Comparison of ENCODE assay signal across 8 cellular contexts in genomic region chr1:43708006-43708412, GRCh38. TPM values are rescaled to one million over a fixed set of nuclear protein-coding genes. Genes with fewer than 3 reads are reported as not detected.
DNase-seq lines count a peak whose midpoint lies in the region; ATAC-seq and TF ChIP-seq lines count a peak whose summit lies in the region.

No MANE protein-coding gene starts in this region.

- H3K9me3 Mint-ChIP-seq in activated B cell treated with CpG ODN at 0.5 μM for 24 hours = no peaks in the 10 kb centered on the region
- H3K9me3 Mint-ChIP-seq in glutamatergic neuron (ENCODE audit: unreplicated experiment) = peaks cover 11% of the 10 kb centered on the region
- H3K9me3 Mint-ChIP-seq in stimulated activated effector memory CD8-positive, alpha-beta T cell treated with anti-CD3 and anti-CD28 coated beads, Interleukin-12 subunit alpha, Interleukin-12 subunit beta, amount 100 ng/mL, for 72 hours = no peaks in the 10 kb centered on the region

- no peaks in the 10 kb centered on the region for H3K27me3 ChIP-seq in right atrium auricular region

- H3K4me1 ChIP-seq in right atrium auricular region = peaks cover 0 to 22% of the 10 kb centered on the region in 2 donors

- peak overlapping the region; percentile 88 for H3K4me3 Mint-ChIP-seq in activated B cell treated with CpG ODN at 0.5 μM for 24 hours
- peak overlapping the region; percentile 92 for H3K4me3 Mint-ChIP-seq in glutamatergic neuron (ENCODE audit: unreplicated experiment)
- H3K4me3 Mint-ChIP-seq in stimulated activated effector memory CD8-positive, alpha-beta T cell treated with anti-CD3 and anti-CD28 coated beads, Interleukin-12 subunit alpha, Interleukin-12 subunit beta, amount 100 ng/mL, for 72 hours = peak overlapping the region; percentile 81

- H3K4me3 ChIP-seq in right atrium auricular region = peak overlapping the region; percentile 82 to 88

- ATAC-seq in activated B cell treated with CpG ODN at 0.5 μM for 24 hours (ENCODE audit: low read depth) = no peak
- ATAC-seq in stimulated activated effector memory CD8-positive, alpha-beta T cell treated with anti-CD3 and anti-CD28 coated beads, Interleukin-12 subunit alpha, Interleukin-12 subunit beta, amount 100 ng/mL, for 72 hours = no peak
- ATAC-seq in HG02759 (IDR thresholded peaks at IDR 0.05; ENCODE audit: unreplicated experiment) = no peak

- intact Hi-C loops in cardiac septum (cut with DNase I) (loop anchor here (5.0 kb wide), 2 partner anchors 56 to 239 kb away; partner anchors contain the start of genes IPO13 and KDM4A), activated B cell treated with CpG ODN at 0.5 μM for 24 hours (cut with micrococcal nuclease) (loop anchor here (5.0 to 10.0 kb wide), 4 partner anchors 483 to 964 kb away; partner anchors contain the start of genes ARMH1, CFAP57, DMAP1 and EBNA1BP2)

- H3K27me3 Mint-ChIP-seq in activated B cell treated with CpG ODN at 0.5 μM for 24 hours = no peaks in the 10 kb centered on the region
- peaks cover 4% of the 10 kb centered on the region for H3K27me3 Mint-ChIP-seq in glutamatergic neuron (ENCODE audit: unreplicated experiment)

- POLR2A ChIA-PET in activated B cell treated with CpG ODN at 0.5 μM for 24 hours (lab: Charles Lee) = interaction anchor here (0.6 to 1.0 kb wide), 2 partner anchors 55 to 58 kb away, joined by 3 read pairs; partner anchors contain the start of gene KDM4A

- no peak for TF ChIP-seq CTCF in right atrium auricular region (IDR thresholded peaks at IDR 0.05)
- no peak for TF ChIP-seq CTCF in activated B cell treated with CpG ODN at 0.5 μM for 24 hours (IDR thresholded peaks at IDR 0.05)
- TF ChIP-seq CTCF in glutamatergic neuron (IDR thresholded peaks at IDR 0.05; ENCODE audit: partially characterized antibody, unreplicated experiment) = no peak

- DNase-seq in right atrium auricular region (ENCODE audit: low spot score) (no peak), cardiac septum (ENCODE audit: low spot score) (no peak), activated B cell treated with CpG ODN at 0.5 μM for 24 hours (no peak), glutamatergic neuron (no peak), SKM-1 treated with dmso at 0.1 percent for 144 hours (lab: John Stamatoyannopoulos, UW; ENCODE audit: unreplicated experiment) (no peak), NCI-H345 (lab: John Stamatoyannopoulos, UW) (no peak)
- no peak for DNase-seq in stimulated activated effector memory CD8-positive, alpha-beta T cell treated with anti-CD3 and anti-CD28 coated beads, Interleukin-12 subunit alpha, Interleukin-12 subunit beta, amount 100 ng/mL, for 72 hours (ENCODE audit: low spot score in 2 of 2)

- peaks cover 19% of the 10 kb centered on the region for H3K36me3 ChIP-seq in right atrium auricular region

- peak overlapping the region; percentile 78 to 88 for H3K27ac ChIP-seq in right atrium auricular region

- H3K9me3 ChIP-seq in right atrium auricular region = no peaks in the 10 kb centered on the region

- peak overlapping the region; percentile 70 for H3K27ac Mint-ChIP-seq in activated B cell treated with CpG ODN at 0.5 μM for 24 hours
- peak overlapping the region; percentile 68 for H3K27ac Mint-ChIP-seq in glutamatergic neuron (ENCODE audit: unreplicated experiment)
- H3K27ac Mint-ChIP-seq in stimulated activated effector memory CD8-positive, alpha-beta T cell treated with anti-CD3 and anti-CD28 coated beads, Interleukin-12 subunit alpha, Interleukin-12 subunit beta, amount 100 ng/mL, for 72 hours = peak overlapping the region; percentile 85

- CTCF ChIA-PET in activated B cell treated with CpG ODN at 0.5 μM for 24 hours (lab: Charles Lee) = no interaction called here

- H3K36me3 Mint-ChIP-seq in activated B cell treated with CpG ODN at 0.5 μM for 24 hours (ENCODE audit: low read depth) (peaks cover 34% of the 10 kb centered on the region), glutamatergic neuron (ENCODE audit: unreplicated experiment) (no peaks in the 10 kb centered on the region)
- H3K36me3 Mint-ChIP-seq in stimulated activated effector memory CD8-positive, alpha-beta T cell treated with anti-CD3 and anti-CD28 coated beads, Interleukin-12 subunit alpha, Interleukin-12 subunit beta, amount 100 ng/mL, for 72 hours = peaks cover 61% of the 10 kb centered on the region

- H3K4me1 Mint-ChIP-seq in activated B cell treated with CpG ODN at 0.5 μM for 24 hours (peaks cover 33% of the 10 kb centered on the region), glutamatergic neuron (ENCODE audit: low read depth, unreplicated experiment) (peaks cover 11% of the 10 kb centered on the region)
- H3K4me1 Mint-ChIP-seq in stimulated activated effector memory CD8-positive, alpha-beta T cell treated with anti-CD3 and anti-CD28 coated beads, Interleukin-12 subunit alpha, Interleukin-12 subunit beta, amount 100 ng/mL, for 72 hours = peaks cover 41% of the 10 kb centered on the region

RNA-seq across cellular contexts. Expression of gene ST3GAL3, which starts 0.7 kb away (rescaled TPM):
- total RNA-seq in right atrium auricular region (10 to 100 TPM; 15.5 to 20.6 TPM), cardiac septum (30.1 TPM), activated B cell treated with CpG ODN at 0.5 μM for 24 hours (23.3 and 24.3 TPM in 2 replicates), glutamatergic neuron (ENCODE audit: unreplicated experiment) (16.5 TPM)

RNA-seq across cellular contexts. Expression of gene KDM4A, which starts 58.1 kb away (rescaled TPM):
- total RNA-seq in right atrium auricular region = 10 to 100 TPM; 11.8 to 13.4 TPM
- 19.8 TPM for total RNA-seq in cardiac septum
- 48.3 and 49.3 TPM in 2 replicates for total RNA-seq in activated B cell treated with CpG ODN at 0.5 μM for 24 hours
- total RNA-seq in glutamatergic neuron (ENCODE audit: unreplicated experiment) = 112 TPM
